ENCODE assay signal across 8 cellular contexts in the genomic region with DNA sequence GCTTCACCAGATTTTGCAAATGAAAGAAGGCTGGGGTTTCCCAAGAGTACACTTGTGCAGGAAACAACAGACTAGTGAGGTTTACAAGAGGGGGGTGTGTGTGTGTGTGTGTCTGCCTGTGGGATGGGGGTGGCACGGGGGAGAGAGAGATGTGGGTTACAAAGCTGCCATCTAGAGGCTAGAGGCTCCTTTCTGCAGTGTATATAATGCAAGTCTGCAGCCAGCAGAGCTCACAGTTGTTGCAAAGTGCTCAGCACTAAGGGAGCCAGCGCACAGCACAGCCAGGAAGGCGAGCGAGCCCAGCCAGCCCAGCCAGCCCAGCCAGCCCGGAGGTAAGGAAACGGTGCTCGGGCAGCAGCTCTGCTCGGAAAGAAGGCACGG. TPM values are rescaled to one million over a fixed set of nuclear protein-coding genes. Genes with fewer than 3 reads are reported as not detected.
DNase-seq lines count a peak whose midpoint lies in the region; ATAC-seq, FAIRE-seq and TF ChIP-seq lines count a peak whose summit lies in the region.

A gene (plus strand): TSS at position 233 of the 381 bp plus-strand sequence. CDS start 10,641 bp downstream, outside the sequence.

- H3K4me1 ChIP-seq in A549: peaks cover 10% of the 10 kb centered on the region; the same call in 2 of the 3 replicates

- DNase-seq in A549 (ENCODE audit: low read depth in 1 of 2, low spot score in 1 of 2) (peak; percentile 65 to 76), NCI-H446 treated with DMSO at 0.1 percent for 48 hours (lab: John Stamatoyannopoulos, UW) (peak; percentile 55), mesothelial cell of epicardium (ENCODE audit: low spot score in 2 of 2, unreplicated experiment in 2 of 2) (peak; percentile 48 to 74)
- peak; percentile 88 for DNase-seq in activated CD8-positive, alpha-beta T cell treated with anti-CD3 and anti-CD28 coated beads, Interleukin-2, amount 10 ng/mL, durations not matched to agents 7 days and 5 days
- DNase-seq in effector memory CD8-positive, alpha-beta T cell: peak; percentile 69 to 73 (median 70)
- DNase-seq in stimulated activated CD8-positive, alpha-beta memory T cell treated with anti-CD3 and anti-CD28 coated beads, Interleukin-15, amount 100 ng/mL, for 48 hours (ENCODE audit: low read depth in 2 of 2): peak; percentile 40 to 56

- H3K4me2 ChIP-seq in A549: peak within 1 kb of the TSS; percentile 73

- peak; percentile 59 to 72; a peak in 4 of 5 replicates for TF ChIP-seq RAD21 in A549 (conservative IDR thresholded peaks at IDR 0.05 in 1 of 2, IDR thresholded peaks at IDR 0.05 in 1 of 2)

- TF ChIP-seq CTCF in A549 (IDR thresholded peaks at IDR 0.05) (peak; percentile 59), mesothelial cell of epicardium (IDR thresholded peaks at IDR 0.05; ENCODE audit: unreplicated experiment) (no peak)

- H3K9me3 ChIP-seq in A549: no peaks in the 10 kb centered on the region

- no peaks in the 10 kb centered on the region for H3K27me3 Mint-ChIP-seq in activated CD8-positive, alpha-beta T cell treated with anti-CD3 and anti-CD28 coated beads, Interleukin-2, amount 10 ng/mL, durations not matched to agents 7 days and 5 days (ENCODE audit: low read depth)
- H3K27me3 Mint-ChIP-seq in effector memory CD8-positive, alpha-beta T cell: no peaks in the 10 kb centered on the region
- H3K27me3 Mint-ChIP-seq in mesothelial cell of epicardium (ENCODE audit: low read depth): no peaks in the 10 kb centered on the region

- H3K4me3 ChIP-seq in A549: peak within 1 kb of the TSS; percentile 43

- no peaks in the 10 kb centered on the region for H3K9me3 Mint-ChIP-seq in activated CD8-positive, alpha-beta T cell treated with anti-CD3 and anti-CD28 coated beads, Interleukin-2, amount 10 ng/mL, durations not matched to agents 7 days and 5 days (ENCODE audit: insufficient read depth)
- no peaks in the 10 kb centered on the region for H3K9me3 Mint-ChIP-seq in effector memory CD8-positive, alpha-beta T cell
- no peaks in the 10 kb centered on the region for H3K9me3 Mint-ChIP-seq in mesothelial cell of epicardium

- POLR2A ChIA-PET in A549 (lab: Yijun Ruan, JAX): interaction anchor here (0.6 to 1.5 kb wide), 5 partner anchors 73 to 516 kb away, joined by 3 to 5 read pairs (median 3); no protein-coding TSS in a partner anchor
- POLR2A ChIA-PET in activated CD8-positive, alpha-beta T cell treated with anti-CD3 and anti-CD28 coated beads, Interleukin-2, amount 10 ng/mL, durations not matched to agents 7 days and 5 days (lab: Charles Lee): interaction anchor here (0.6 to 4.1 kb wide), 5 partner anchors 16 to 57 kb away, joined by 3 to 22 read pairs (median 5); no protein-coding TSS in a partner anchor

- peaks cover 5% of the 10 kb centered on the region for H3K36me3 Mint-ChIP-seq in activated CD8-positive, alpha-beta T cell treated with anti-CD3 and anti-CD28 coated beads, Interleukin-2, amount 10 ng/mL, durations not matched to agents 7 days and 5 days (ENCODE audit: low read depth)
- H3K36me3 Mint-ChIP-seq in effector memory CD8-positive, alpha-beta T cell (ENCODE audit: insufficient read depth): peaks cover 9% of the 10 kb centered on the region
- no peaks in the 10 kb centered on the region for H3K36me3 Mint-ChIP-seq in mesothelial cell of epicardium

- peak within 1 kb of the TSS; percentile 62 to 90 for H3K27ac ChIP-seq in A549

- no peak for FAIRE-seq in A549 (lab: Jason Lieb, UNC)

- peak within 1 kb of the TSS; percentile 62 for H3K4me3 Mint-ChIP-seq in activated CD8-positive, alpha-beta T cell treated with anti-CD3 and anti-CD28 coated beads, Interleukin-2, amount 10 ng/mL, durations not matched to agents 7 days and 5 days
- peak within 1 kb of the TSS; percentile 76 to 83 for H3K4me3 Mint-ChIP-seq in effector memory CD8-positive, alpha-beta T cell
- H3K4me3 Mint-ChIP-seq in mesothelial cell of epicardium: peak within 1 kb of the TSS; percentile 82

- TF ChIP-seq POLR2A in A549 (IDR thresholded peaks at IDR 0.05; ENCODE audit: low read length): peak; percentile 33

- CTCF ChIA-PET in A549 (lab: Yijun Ruan, JAX): interaction anchor here (0.6 to 2.6 kb wide), 32 partner anchors 9 to 510 kb away, joined by 3 to 16 read pairs (median 3); no protein-coding TSS in a partner anchor
- CTCF ChIA-PET in activated CD8-positive, alpha-beta T cell treated with anti-CD3 and anti-CD28 coated beads, Interleukin-2, amount 10 ng/mL, durations not matched to agents 7 days and 5 days (lab: Charles Lee): interaction anchor here (0.6 to 9.1 kb wide), 35 partner anchors 12 to 790 kb away, joined by 3 to 347 read pairs (median 5); a partner anchor contains a TSS

- 0% methylated on average over 7 of the region's 9 CpGs for WGBS in A549 (ENCODE audit: missing lambda C conversion rate)

- peak within 1 kb of the TSS; percentile 34 for H3K27ac Mint-ChIP-seq in activated CD8-positive, alpha-beta T cell treated with anti-CD3 and anti-CD28 coated beads, Interleukin-2, amount 10 ng/mL, durations not matched to agents 7 days and 5 days
- peak within 1 kb of the TSS; percentile 14 to 79 for H3K27ac Mint-ChIP-seq in effector memory CD8-positive, alpha-beta T cell
- peak within 1 kb of the TSS; percentile 96 for H3K27ac Mint-ChIP-seq in mesothelial cell of epicardium

- peak; percentile 86 to 93 for ATAC-seq in A549
- ATAC-seq in GM18858 (IDR thresholded peaks at IDR 0.05; ENCODE audit: unreplicated experiment): peak; percentile 63
- peak; percentile 72 for ATAC-seq in HG03060 (IDR thresholded peaks at IDR 0.05; ENCODE audit: low read depth, unreplicated experiment)
- ATAC-seq in activated CD8-positive, alpha-beta T cell treated with anti-CD3 and anti-CD28 coated beads, Interleukin-2, amount 10 ng/mL, durations not matched to agents 7 days and 5 days: peak; percentile 97
- ATAC-seq in effector memory CD8-positive, alpha-beta T cell (replicated peaks): peak; percentile 95

- peaks cover 34% of the 10 kb centered on the region for H3K4me1 Mint-ChIP-seq in activated CD8-positive, alpha-beta T cell treated with anti-CD3 and anti-CD28 coated beads, Interleukin-2, amount 10 ng/mL, durations not matched to agents 7 days and 5 days (ENCODE audit: low read depth)
- peaks cover 23 to 24% of the 10 kb centered on the region in 2 donors for H3K4me1 Mint-ChIP-seq in effector memory CD8-positive, alpha-beta T cell (ENCODE audit: low read depth in 2 of 2)
- peaks cover 85% of the 10 kb centered on the region for H3K4me1 Mint-ChIP-seq in mesothelial cell of epicardium

- no peak for TF ChIP-seq EP300 in A549 (IDR thresholded peaks at IDR 0.05)

TF ChIP-seq in A549, 52 proteins besides CTCF, POLR2A, EP300 and RAD21:
- TF ChIP-seq, protein P1, sequence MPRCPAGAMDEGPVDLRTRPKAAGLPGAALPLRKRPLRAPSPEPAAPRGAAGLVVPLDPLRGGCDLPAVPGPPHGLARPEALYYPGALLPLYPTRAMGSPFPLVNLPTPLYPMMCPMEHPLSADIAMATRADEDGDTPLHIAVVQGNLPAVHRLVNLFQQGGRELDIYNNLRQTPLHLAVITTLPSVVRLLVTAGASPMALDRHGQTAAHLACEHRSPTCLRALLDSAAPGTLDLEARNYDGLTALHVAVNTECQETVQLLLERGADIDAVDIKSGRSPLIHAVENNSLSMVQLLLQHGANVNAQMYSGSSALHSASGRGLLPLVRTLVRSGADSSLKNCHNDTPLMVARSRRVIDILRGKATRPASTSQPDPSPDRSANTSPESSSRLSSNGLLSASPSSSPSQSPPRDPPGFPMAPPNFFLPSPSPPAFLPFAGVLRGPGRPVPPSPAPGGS (IDR thresholded peaks at IDR 0.05): no peak
- TF ChIP-seq RFX5 (IDR thresholded peaks at IDR 0.05) (no peak), SMC3 (IDR thresholded peaks at IDR 0.05) (peak; percentile 63), TP53 (CRISPR knock-in tag; IDR thresholded peaks at IDR 0.05) (no peak), JUN (IDR thresholded peaks at IDR 0.05) (0 out of 5 replicates have a peak, but pooled peaks of 1 of the 2 experiments have one; percentile 30), NPAS2 (CRISPR knock-in tag; IDR thresholded peaks at IDR 0.05; ENCODE audit: borderline replicate concordance) (no peak), RNF2 (IDR thresholded peaks at IDR 0.05; ENCODE audit: borderline replicate concordance, low read depth) (no peak)
- TF ChIP-seq, protein P2, sequence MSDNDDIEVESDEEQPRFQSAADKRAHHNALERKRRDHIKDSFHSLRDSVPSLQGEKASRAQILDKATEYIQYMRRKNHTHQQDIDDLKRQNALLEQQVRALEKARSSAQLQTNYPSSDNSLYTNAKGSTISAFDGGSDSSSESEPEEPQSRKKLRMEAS (IDR thresholded peaks at IDR 0.05): peak; percentile 22; the same call in 1 of the 2 replicates

RNA-seq across cellular contexts. Expression of the gene that starts here (rescaled TPM):
- 21.3 and 25.0 TPM in 2 replicates for polyA plus RNA-seq in A549 (2011; rRNA removed)
- polyA plus RNA-seq in A549 (2012; cell fraction: cytosol; rRNA removed): 82.3 and 102 TPM in 2 replicates
- polyA plus RNA-seq in A549 (2012; cell fraction: nucleus; rRNA removed): 167 and 249 TPM in 2 replicates
- polyA plus RNA-seq in A549 (2017; fragmentation: RNase III; extraction: RNeasy Plus Mini Kit Qiagen cat#74134 plus additional on column Dnase treatment): 25.4 to 34.9 TPM (median 33.2 TPM) in 3 replicates
- 32.5 and 45.3 TPM in 2 replicates for polyA minus RNA-seq in A549 (2011; rRNA and poly(A)+ RNA removed)
- 1 to 10 TPM; 3.6 TPM for total RNA-seq in activated CD8-positive, alpha-beta T cell treated with anti-CD3 and anti-CD28 coated beads, Interleukin-2, amount 10 ng/mL, durations not matched to agents 7 days and 5 days
- total RNA-seq in mesothelial cell of epicardium: 70.6 to 78.7 TPM (median 77.6 TPM) in 3 replicates

Comparison
In these comparisons a context has a peak if more than half of its experiments do, and no peak if none do; other contexts are left out.
1. Peak in every context shown above with its lines: DNase-seq, ATAC-seq, H3K4me3 ChIP-seq and H3K27ac ChIP-seq.
2. RNA of the gene that starts here (total RNA-seq): 70.6 to 78.7 TPM in mesothelial cell of epicardium; 3.6 TPM in activated CD8-positive, alpha-beta T cell treated with anti-CD3 and anti-CD28 coated beads, Interleukin-2, amount 10 ng/mL, durations not matched to agents 7 days and 5 days; every median in the first group is over 10 times any median in the second.
3. H3K27ac Mint-ChIP-seq: peak in every context shown above with its lines; median percentile 96 in mesothelial cell of epicardium; 46 in effector memory CD8-positive, alpha-beta T cell; 34 in activated CD8-positive, alpha-beta T cell treated with anti-CD3 and anti-CD28 coated beads, Interleukin-2, amount 10 ng/mL, durations not matched to agents 7 days and 5 days.